Comparison of ENCODE assay signal across 20 cellular contexts in genomic region chr3:26084629-26085028, GRCh38.
"Had no signal": no experiment of that assay in that cellular context is flagged by ENCODE, and none has a peak within 500 bp of the region (broad histone marks: within the 10 kb centered on the region; RNA-seq: fewer than 3 reads in every experiment).

No MANE protein-coding gene starts in this region.

- H3K9ac ChIP-seq: neural progenitor cell had no signal

- H3K4me1 Mint-ChIP-seq: memory B cell, mesothelial cell of epicardium, natural killer cell, neural progenitor cell had no signal

- H3K27me3 Mint-ChIP-seq: dendritic cell treated with granulocyte-macrophage colony-stimulating factor and Interleukin-4, amounts not matched to agents 40 ng/mL and 50 ng/mL, for 4 days; memory B cell; type B pancreatic cell had no signal

- H3K27me3 ChIP-seq: foreskin keratinocyte, neural progenitor cell, ovary, stomach, thyroid gland had no signal

- H3K27ac ChIP-seq: foreskin keratinocyte, lower lobe of right lung, neural progenitor cell, ovary, thyroid gland had no signal

- H3K9me3 ChIP-seq: ovary, thyroid gland had no signal

- DNase-seq: cerebellar nuclear complex; foreskin keratinocyte; head of caudate nucleus; hypothalamus; kidney glomerular epithelial cell; lower lobe of right lung; natural killer cell; nucleus accumbens; ovary; small intestine; stimulated activated CD4-positive, alpha-beta T cell treated with anti-CD3 and anti-CD28 coated beads, Interleukin-12 subunit alpha, Interleukin-12 subunit beta, amount 100 ng/mL, for 4 hours; stimulated activated naive CD4-positive, alpha-beta T cell; stomach; thyroid gland had no signal

- H3K27ac Mint-ChIP-seq: dendritic cell treated with granulocyte-macrophage colony-stimulating factor and Interleukin-4, amounts not matched to agents 40 ng/mL and 50 ng/mL, for 4 days; memory B cell; mesothelial cell of epicardium; natural killer cell; neural progenitor cell; type B pancreatic cell had no signal

- H3K4me1 ChIP-seq: foreskin keratinocyte, lower lobe of right lung, neural progenitor cell, thyroid gland had no signal

- H3K4me3 Mint-ChIP-seq: dendritic cell treated with granulocyte-macrophage colony-stimulating factor and Interleukin-4, amounts not matched to agents 40 ng/mL and 50 ng/mL, for 4 days; memory B cell; mesothelial cell of epicardium; natural killer cell; neural progenitor cell; type B pancreatic cell had no signal

- ATAC-seq: foreskin keratinocyte, left lobe of liver, lower lobe of right lung, natural killer cell had no signal

- H3K4me3 ChIP-seq: lower lobe of right lung, neural progenitor cell, ovary, stomach, thyroid gland had no signal

- H3K36me3 Mint-ChIP-seq: memory B cell, natural killer cell, neural progenitor cell had no signal

- H3K36me3 ChIP-seq: lower lobe of right lung, neural progenitor cell, ovary, stomach, thyroid gland had no signal

- H3K4me2 ChIP-seq: neural progenitor cell had no signal
